ENCODE assay signal across 2 cellular contexts in genomic region chr18:13892098-13892497, GRCh38.
TF ChIP-seq lines count a peak whose summit lies in the region.

No MANE protein-coding gene starts in this region.

TF ChIP-seq in IMR-90, 13 proteins besides CTCF, POLR2A, EP300 and RAD21:
- no peak for TF ChIP-seq MAFK (IDR thresholded peaks at IDR 0.05; ENCODE audit: low read depth, low read length)
- no peak for TF ChIP-seq BHLHE40 (IDR thresholded peaks at IDR 0.05; ENCODE audit: low read depth, low read length)
- TF ChIP-seq CHD1 (IDR thresholded peaks at IDR 0.05; ENCODE audit: low read depth, low read length), result no peak

TF ChIP-seq in GM12878, 131 proteins besides CTCF, POLR2A, EP300 and RAD21:
- TF ChIP-seq IRF4 (IDR thresholded peaks at IDR 0.05; ENCODE audit: low read depth, low read length), result peak; percentile 60
- TF ChIP-seq RUNX3 (IDR thresholded peaks at IDR 0.05; ENCODE audit: low read length), result peak; percentile 51
- no peak for TF ChIP-seq BACH1 (IDR thresholded peaks at IDR 0.05; ENCODE audit: borderline replicate concordance)
- TF ChIP-seq PAX5 (IDR thresholded peaks at IDR 0.05; ENCODE audit: borderline replicate concordance, low read depth, low read length), result 0 out of 2 replicates have a peak, but pooled peaks have one; percentile 23
- TF ChIP-seq BCL11A (IDR thresholded peaks at IDR 0.05; ENCODE audit: low read depth, low read length), result peak; percentile 51; the same call in 1 of the 2 replicates
- TF ChIP-seq ASH2L (IDR thresholded peaks at IDR 0.05; ENCODE audit: borderline replicate concordance, low read depth), result no peak
- TF ChIP-seq NFIC (IDR thresholded peaks at IDR 0.05; ENCODE audit: low read depth, low read length), result 0 out of 2 replicates have a peak, but pooled peaks have one; percentile 43
- no peak for TF ChIP-seq NFXL1 (IDR thresholded peaks at IDR 0.05; ENCODE audit: borderline replicate concordance)
- TF ChIP-seq CHD2 (IDR thresholded peaks at IDR 0.05; ENCODE audit: borderline replicate concordance, low read depth, low read length), result no peak
- no peak for TF ChIP-seq CBX3 (IDR thresholded peaks at IDR 0.05; ENCODE audit: borderline replicate concordance, low read depth)
- TF ChIP-seq SRF (IDR thresholded peaks at IDR 0.05; ENCODE audit: low read depth in 2 of 2, low read length in 2 of 2), result 0 out of 4 replicates have a peak, but pooled peaks of 1 of the 2 experiments have one; percentile 6
- TF ChIP-seq SPI1 (IDR thresholded peaks at IDR 0.05; ENCODE audit: borderline replicate concordance, insufficient read depth, low read depth, low read length), result peak; percentile 32; the same call in 1 of the 2 replicates
- peak; percentile 91 for TF ChIP-seq JUNB (IDR thresholded peaks at IDR 0.05)
- TF ChIP-seq CREM (IDR thresholded peaks at IDR 0.05; ENCODE audit: low read depth), result 0 out of 2 replicates have a peak, but pooled peaks have one; percentile 13
- no peak for TF ChIP-seq CHD4 (IDR thresholded peaks at IDR 0.05)
- TF ChIP-seq RFX5 (IDR thresholded peaks at IDR 0.05; ENCODE audit: low read depth, low read length), result no peak
- TF ChIP-seq TCF12 (IDR thresholded peaks at IDR 0.05; ENCODE audit: low read depth, low read length), result peak; percentile 24; the same call in 1 of the 2 replicates
- TF ChIP-seq RBBP5 (conservative IDR thresholded peaks at IDR 0.05), result no peak
